In the genomic region with DNA sequence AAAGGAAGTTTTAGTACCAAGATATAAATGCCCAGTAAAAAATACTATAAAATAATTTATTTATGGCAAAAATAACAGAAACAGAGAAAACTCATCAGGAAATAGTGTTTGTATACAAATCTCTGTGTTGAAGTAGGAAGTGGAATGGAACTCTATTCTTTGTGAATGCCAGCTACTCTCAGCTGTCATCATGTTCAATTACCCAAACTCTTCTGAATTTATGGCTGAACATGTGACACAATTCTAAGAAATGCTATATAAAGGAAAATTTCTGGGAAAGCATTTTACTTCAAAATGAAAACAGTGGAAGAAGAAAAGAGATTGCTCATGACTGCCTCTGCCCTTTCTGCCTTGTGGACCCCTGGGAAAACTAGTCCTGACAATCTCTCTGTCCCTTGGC, we compare ENCODE assay signal across 18 cellular contexts.
DNase-seq lines count a peak whose midpoint lies in the region; ATAC-seq and TF ChIP-seq lines count a peak whose summit lies in the region.
"Had no signal": no experiment of that assay in that cellular context is flagged by ENCODE, and none has a peak within 500 bp of the region (broad histone marks: within the 10 kb centered on the region; RNA-seq: fewer than 3 reads in every experiment).

No MANE protein-coding gene starts in this region.

- no peaks in the 10 kb centered on the region for H3K4me1 Mint-ChIP-seq in activated naive CD8-positive, alpha-beta T cell treated with anti-CD3 and anti-CD28 coated beads for 36 hours
- H3K4me1 Mint-ChIP-seq: activated CD4-positive, alpha-beta T cell treated with anti-CD3 and anti-CD28 coated beads for 36 hours; neural progenitor cell had no signal

- H3K36me3 Mint-ChIP-seq in activated naive CD8-positive, alpha-beta T cell treated with anti-CD3 and anti-CD28 coated beads for 36 hours, result no peaks in the 10 kb centered on the region
- H3K36me3 Mint-ChIP-seq: neural progenitor cell had no signal

- no peaks in the 10 kb centered on the region for H3K27me3 Mint-ChIP-seq in activated naive CD8-positive, alpha-beta T cell treated with anti-CD3 and anti-CD28 coated beads for 36 hours
- H3K27me3 Mint-ChIP-seq: activated CD4-positive, alpha-beta T cell treated with anti-CD3 and anti-CD28 coated beads for 36 hours; effector memory CD8-positive, alpha-beta T cell had no signal

- H3K27me3 ChIP-seq in upper lobe of right lung, result no peaks in the 10 kb centered on the region
- H3K27me3 ChIP-seq: neural progenitor cell, Peyer's patch, vagina had no signal

- H3K9me3 ChIP-seq in upper lobe of right lung, result no peaks in the 10 kb centered on the region
- H3K9me3 ChIP-seq: Peyer's patch, vagina had no signal

- intact Hi-C loops in upper lobe of right lung (cut with DNase I) (no loop called here), posterior cingulate gyrus (cut with DNase I) (no loop called here)

- TF ChIP-seq CTCF in cardiac fibroblast (IDR thresholded peaks at IDR 0.05; ENCODE audit: low read depth, low read length) (no peak), omental fat pad (IDR thresholded peaks at IDR 0.05) (no peak), upper lobe of right lung (IDR thresholded peaks at IDR 0.05) (no peak)

- in situ Hi-C loops in KBM-7 (cut with MboI; ENCODE audit: low pct_unique_long_range_greater_than_20kb, low sequenced_read_pairs), result no loop called here

- H3K27ac Mint-ChIP-seq in activated naive CD8-positive, alpha-beta T cell treated with anti-CD3 and anti-CD28 coated beads for 36 hours, result no peak overlapping the region
- H3K27ac Mint-ChIP-seq: activated CD4-positive, alpha-beta T cell treated with anti-CD3 and anti-CD28 coated beads for 36 hours; activated T-helper 2 cell treated with anti-CD3 and anti-CD28 coated beads, Interferon-gamma antibody, Interleukin-2, Interleukin-4, amounts not matched to agents 10 μg/mL and 5 μg/mL and 100 μg/mL, durations not matched to agents 14 hours and 24 hours and 36 hours; effector memory CD8-positive, alpha-beta T cell; neural progenitor cell had no signal

- no peaks in the 10 kb centered on the region for H3K36me3 ChIP-seq in upper lobe of right lung
- H3K36me3 ChIP-seq: neural progenitor cell, Peyer's patch, vagina had no signal

- peak; percentile 49 for ATAC-seq in omental fat pad (ENCODE audit: low FRiP score)
- ATAC-seq in upper lobe of right lung, result no peak
- ATAC-seq: activated CD4-positive, alpha-beta T cell treated with anti-CD3 and anti-CD28 coated beads for 36 hours; effector memory CD8-positive, alpha-beta T cell had no signal

- peak overlapping the region; percentile 40 for H3K27ac ChIP-seq in upper lobe of right lung
- H3K27ac ChIP-seq: neural progenitor cell, vagina had no signal

- H3K9me3 Mint-ChIP-seq in activated naive CD8-positive, alpha-beta T cell treated with anti-CD3 and anti-CD28 coated beads for 36 hours, result no peaks in the 10 kb centered on the region
- H3K9me3 Mint-ChIP-seq: activated T-helper 2 cell treated with anti-CD3 and anti-CD28 coated beads, Interferon-gamma antibody, Interleukin-2, Interleukin-4, amounts not matched to agents 10 μg/mL and 5 μg/mL and 100 μg/mL, durations not matched to agents 14 hours and 24 hours and 36 hours; neural progenitor cell had no signal

- no peak overlapping the region for H3K4me3 Mint-ChIP-seq in activated naive CD8-positive, alpha-beta T cell treated with anti-CD3 and anti-CD28 coated beads for 36 hours
- H3K4me3 Mint-ChIP-seq: activated CD4-positive, alpha-beta T cell treated with anti-CD3 and anti-CD28 coated beads for 36 hours; effector memory CD8-positive, alpha-beta T cell; neural progenitor cell had no signal

- no peaks in the 10 kb centered on the region for H3K4me1 ChIP-seq in upper lobe of right lung
- H3K4me1 ChIP-seq: neural progenitor cell, Peyer's patch, vagina had no signal

- DNase-seq in KBM-7 (peak; percentile 54), cardiac fibroblast (ENCODE audit: low read depth in 2 of 2) (peak; percentile 9 to 13), omental fat pad (ENCODE audit: low spot score) (no peak), upper lobe of right lung (no peak), posterior cingulate gyrus (no peak), NCI-H446 treated with DMSO at 0.1 percent for 48 hours (lab: John Stamatoyannopoulos, UW) (no peak)
- no peak for DNase-seq in activated naive CD8-positive, alpha-beta T cell treated with anti-CD3 and anti-CD28 coated beads for 36 hours
- DNase-seq: activated CD4-positive, alpha-beta T cell treated with anti-CD3 and anti-CD28 coated beads for 36 hours; Calu3; cerebellar nuclear complex; effector memory CD8-positive, alpha-beta T cell; midbrain; NCI-H2171 treated with DMSO at 0.1 percent for 48 hours; Peyer's patch; stimulated activated naive CD4-positive, alpha-beta T cell treated with Interleukin-2 at 50 U/mL for 16 hours had no signal

- H3K4me3 ChIP-seq in cardiac fibroblast (replicated peaks in 1 of 2; ENCODE audit: low read depth in 2 of 2, low read length in 2 of 2), result no peak overlapping the region
- H3K4me3 ChIP-seq in upper lobe of right lung, result no peak overlapping the region
- H3K4me3 ChIP-seq: neural progenitor cell, Peyer's patch, vagina had no signal

Comparison
In these comparisons a context has a peak if more than half of its experiments do, and no peak if none do; other contexts are left out.
1. DNase-seq: peak in KBM-7 (single experiment) and cardiac fibroblast (2 of 2); none in omental fat pad (single experiment), upper lobe of right lung (single experiment), posterior cingulate gyrus (0 of 10), NCI-H446 treated with DMSO at 0.1 percent for 48 hours (single experiment) and activated naive CD8-positive, alpha-beta T cell treated with anti-CD3 and anti-CD28 coated beads for 36 hours (single experiment).